ENCODE assay signal across 8 cellular contexts in genomic region chrX:51802917-51803688, GRCh38. TPM values are rescaled to one million over a fixed set of nuclear protein-coding genes. Genes with fewer than 3 reads are reported as not detected.
DNase-seq lines count a peak whose midpoint lies in the region; ATAC-seq and TF ChIP-seq lines count a peak whose summit lies in the region.

No MANE protein-coding gene starts in this region.

- no peaks in the 10 kb centered on the region for H3K4me1 Mint-ChIP-seq in glutamatergic neuron (ENCODE audit: low read depth, unreplicated experiment)

- H3K9me3 Mint-ChIP-seq in glutamatergic neuron (ENCODE audit: unreplicated experiment), result peaks cover 3% of the 10 kb centered on the region

- TF ChIP-seq CTCF in glutamatergic neuron (IDR thresholded peaks at IDR 0.05; ENCODE audit: partially characterized antibody, unreplicated experiment) (peak; percentile 23), ovary (IDR thresholded peaks at IDR 0.05) (no peak), transverse colon (IDR thresholded peaks at IDR 0.05) (peak in 4 of 5 experiments; percentile 8 to 54 (median 24))

- in situ Hi-C loops in transverse colon (cut with MboI; ENCODE audit: low pct_ligation_motif_present in 1 of 4, low pct_unique_long_range_greater_than_20kb in 1 of 4, low sequenced_read_pairs in 3 of 4), result no loop called here

- ATAC-seq in GM19468 (IDR thresholded peaks at IDR 0.05; ENCODE audit: extremely low read depth, unreplicated experiment), result peak; percentile 78

- WGBS in ovary, 3 donors, result 15 to 21% (median 19%) methylated on average over 26 of the region's 26 CpGs
- WGBS in transverse colon (ENCODE audit: low coverage in 1 of 2), 2 donors, result 0 to 31% methylated on average over 1 to 26 of the region's 26 CpGs

- H3K36me3 Mint-ChIP-seq in glutamatergic neuron (ENCODE audit: unreplicated experiment), result no peaks in the 10 kb centered on the region

- DNase-seq in COLO829 (ENCODE audit: low spot score), result peak; percentile 18
- DNase-seq in HT1080 (ENCODE audit: low read depth), result peak; percentile 52
- peak; percentile 73 for DNase-seq in RPMI7951 (ENCODE audit: low read depth)
- DNase-seq in activated naive CD4-positive, alpha-beta T cell treated with Interleukin-2 at 50 U/mL for 16 hours, result peak; percentile 46
- DNase-seq in glutamatergic neuron, result peak; percentile 50
- peak; percentile 13 to 46 (median 27) for DNase-seq in ovary
- DNase-seq in transverse colon, result peak; percentile 69

- H3K9me3 ChIP-seq in ovary (no peaks in the 10 kb centered on the region), transverse colon (no peaks in the 10 kb centered on the region)

- peak overlapping the region; percentile 44 for H3K4me3 ChIP-seq in ovary
- peak overlapping the region; percentile 31 to 69 (median 54) for H3K4me3 ChIP-seq in transverse colon

- H3K36me3 ChIP-seq in ovary (no peaks in the 10 kb centered on the region), transverse colon (no peaks in the 10 kb centered on the region)

- peak overlapping the region; percentile 100 for H3K4me3 Mint-ChIP-seq in glutamatergic neuron (ENCODE audit: unreplicated experiment)

- no peak for TF ChIP-seq EP300 in ovary (IDR thresholded peaks at IDR 0.05)
- no peak for TF ChIP-seq EP300 in transverse colon (IDR thresholded peaks at IDR 0.05; ENCODE audit: low read depth)

- no peaks in the 10 kb centered on the region for H3K27me3 ChIP-seq in ovary
- no peaks in the 10 kb centered on the region for H3K27me3 ChIP-seq in transverse colon

- H3K4me1 ChIP-seq in ovary (ENCODE audit: insufficient read depth) (no peaks in the 10 kb centered on the region), transverse colon (peaks cover 0 to 9% (median 0%) of the 10 kb centered on the region in 4 donors)

- H3K27me3 Mint-ChIP-seq in glutamatergic neuron (ENCODE audit: unreplicated experiment), result peaks cover 3% of the 10 kb centered on the region

- H3K27ac ChIP-seq in ovary (no peak overlapping the region), transverse colon (peak overlapping the region; percentile 67 to 85 (median 80))

- peak overlapping the region; percentile 99 for H3K27ac Mint-ChIP-seq in glutamatergic neuron (ENCODE audit: unreplicated experiment)

- TF ChIP-seq POLR2A in ovary (IDR thresholded peaks at IDR 0.05) (no peak), transverse colon (IDR thresholded peaks at IDR 0.05) (peak; percentile 34)

- intact Hi-C loops in ovary (cut with DNase I) (no loop called here), transverse colon (cut with DNase I; ENCODE audit: low total_unique reads) (no loop called here)

RNA-seq across cellular contexts. Expression of gene GSPT2, which starts 59.9 kb away (rescaled TPM):
- total RNA-seq in HT1080 (2014; rRNA removed; shearing (Covaris generic)), result 7.4 and 7.5 TPM in 2 replicates
- polyA plus RNA-seq in HT1080 (2015; cell fraction: cytosol; rRNA removed), result 7.2 and 8.4 TPM in 2 replicates
- polyA plus RNA-seq in HT1080 (2015; cell fraction: nucleus; rRNA removed), result 15.6 and 20.7 TPM in 2 replicates
- total RNA-seq in RPMI7951 (2014; rRNA removed; shearing (Covaris generic)), result 7.3 and 11.3 TPM in 2 replicates
- 14.6 TPM for total RNA-seq in glutamatergic neuron (ENCODE audit: unreplicated experiment)
- 10 to 100 TPM in 5 of 7 donors, 1 to 10 TPM in 2; 4.5 to 17.5 (median 12.8) TPM for total RNA-seq in ovary
- polyA plus RNA-seq in ovary, result 10 to 100 TPM in 1 of 2 donors, 1 to 10 TPM in 1; 5.8 to 17.5 TPM
- total RNA-seq in transverse colon, result 10 to 100 TPM in 1 of 4 donors, 1 to 10 TPM in 3; 2.6 to 10.1 (median 4.3) TPM

Comparison
In these comparisons a context has a peak if more than half of its experiments do, and no peak if none do; other contexts are left out.
1. DNase-seq: peak in every context shown above with its lines; median percentile 73 in RPMI7951; 69 in transverse colon; 52 in HT1080; 50 in glutamatergic neuron; 46 in activated naive CD4-positive, alpha-beta T cell treated with Interleukin-2 at 50 U/mL for 16 hours; 27 in ovary; 18 in COLO829.
2. CTCF ChIP-seq: peak in glutamatergic neuron (single experiment) and transverse colon (4 of 5); none in ovary (0 of 3).
3. H3K27ac ChIP-seq: peak in transverse colon (4 of 4); none in ovary (0 of 2).